ENCODE assay signal across 1 cellular context in the genomic region with DNA sequence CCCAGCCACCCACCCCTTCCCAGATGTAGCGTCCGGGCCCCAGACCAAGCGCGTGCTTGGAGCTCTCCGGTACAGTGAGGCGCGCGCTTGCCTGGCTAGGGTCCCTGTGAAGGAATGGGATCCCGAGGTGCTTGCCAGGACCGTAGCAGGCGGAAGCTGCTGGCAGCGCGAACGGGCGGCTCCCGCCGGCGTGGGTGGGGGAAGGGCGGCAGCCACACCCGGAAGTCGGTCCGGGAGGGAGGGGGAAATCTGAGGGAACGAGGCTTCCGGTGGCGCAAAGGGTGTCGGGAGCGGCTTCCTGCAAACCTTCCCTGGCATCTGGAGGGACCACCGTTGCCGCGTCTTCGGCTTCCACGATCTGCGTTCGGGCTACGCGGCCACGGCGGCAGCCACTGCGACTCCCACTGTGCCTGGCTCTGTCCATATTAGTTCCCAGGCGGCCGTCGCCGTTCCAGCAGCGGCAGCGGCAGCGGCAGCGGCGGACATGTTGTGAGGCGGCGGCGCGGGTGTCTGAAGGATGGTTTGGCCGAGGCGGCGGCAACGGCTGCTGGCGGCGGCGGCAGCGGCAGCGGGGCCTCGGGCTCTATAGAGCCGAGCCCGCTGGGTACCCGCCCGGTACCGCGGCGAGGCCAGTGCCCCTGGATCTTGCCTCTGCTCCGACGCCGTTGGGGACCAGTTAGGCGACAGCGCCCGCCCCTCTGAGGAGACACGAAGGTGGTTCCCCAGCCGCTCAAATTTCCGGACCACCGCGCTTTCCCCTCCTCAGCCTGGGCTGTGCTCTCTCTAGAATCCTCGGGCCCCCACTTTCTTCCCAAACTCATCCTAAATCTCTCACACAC.
TF ChIP-seq lines count a peak whose summit lies in the region.

A gene (plus strand): TSS at position 275 of the 839 bp plus-strand sequence. CDS start 739 bp downstream, outside the sequence.

TF ChIP-seq in K562, 482 proteins besides CTCF, POLR2A, EP300 and RAD21 (continued from another document and continues in another):
- TF ChIP-seq, protein P1, sequence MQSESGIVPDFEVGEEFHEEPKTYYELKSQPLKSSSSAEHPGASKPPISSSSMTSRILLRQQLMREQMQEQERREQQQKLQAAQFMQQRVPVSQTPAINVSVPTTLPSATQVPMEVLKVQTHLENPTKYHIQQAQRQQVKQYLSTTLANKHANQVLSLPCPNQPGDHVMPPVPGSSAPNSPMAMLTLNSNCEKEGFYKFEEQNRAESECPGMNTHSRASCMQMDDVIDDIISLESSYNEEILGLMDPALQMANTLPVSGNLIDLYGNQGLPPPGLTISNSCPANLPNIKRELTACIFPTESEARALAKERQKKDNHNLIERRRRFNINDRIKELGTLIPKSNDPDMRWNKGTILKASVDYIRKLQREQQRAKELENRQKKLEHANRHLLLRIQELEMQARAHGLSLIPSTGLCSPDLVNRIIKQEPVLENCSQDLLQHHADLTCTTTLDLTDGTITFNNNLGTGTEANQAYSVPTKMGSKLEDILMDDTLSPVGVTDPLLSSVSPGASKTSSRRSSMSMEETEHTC (IDR thresholded peaks at IDR 0.05) = no peak; the same call in 1 of the 2 replicates
- TF ChIP-seq CHD2 (IDR thresholded peaks at IDR 0.05; ENCODE audit: low read depth, low read length) (peak; percentile 74), NFE2L1 (tag; IDR thresholded peaks at IDR 0.05; ENCODE audit: borderline replicate concordance, low read depth) (no peak), PRMT5 (CRISPR knock-in tag; IDR thresholded peaks at IDR 0.05) (no peak), MBD2 (IDR thresholded peaks at IDR 0.05; ENCODE audit: borderline replicate concordance, low read depth) (peak; percentile 60), MAFG (tag; conservative IDR thresholded peaks at IDR 0.05) (no peak), MTA1 (IDR thresholded peaks at IDR 0.05; ENCODE audit: borderline replicate concordance) (no peak), TSC22D4 (tag; IDR thresholded peaks at IDR 0.05) (no peak), DMBX1 (CRISPR knock-in tag; IDR thresholded peaks at IDR 0.05; ENCODE audit: borderline replicate concordance) (peak; percentile 22; the same call in 1 of the 2 replicates), WHSC1 (IDR thresholded peaks at IDR 0.05; ENCODE audit: low read length) (no peak), FOXJ2 (tag; IDR thresholded peaks at IDR 0.05) (no peak; the same call in 1 of the 2 replicates), RBM22 (IDR thresholded peaks at IDR 0.05; ENCODE audit: low read depth, low read length, poor library complexity, severe bottlenecking) (peak; percentile 72), ELF1 (tag; IDR thresholded peaks at IDR 0.05) (peak; percentile 98), SREBF1 (IDR thresholded peaks at IDR 0.05; ENCODE audit: borderline replicate concordance, low read depth, low read length) (no peak), HNRNPUL1 (IDR thresholded peaks at IDR 0.05; ENCODE audit: low read length) (no peak), PHB (CRISPR knock-in tag; IDR thresholded peaks at IDR 0.05) (no peak), RCOR1 (IDR thresholded peaks at IDR 0.05; ENCODE audit: borderline replicate concordance in 1 of 2, low read depth in 2 of 2, low read length in 2 of 2) (peak in 1 of 2 experiments; percentile 29; a peak in 1 of 4 replicates), ATF7 (IDR thresholded peaks at IDR 0.05) (peak; percentile 62), SNRNP70 (optimal IDR thresholded peaks at IDR 0.05; ENCODE audit: low read depth, low read length) (no peak), LCOR (CRISPR knock-in tag; IDR thresholded peaks at IDR 0.05) (peak; percentile 34; the same call in 1 of the 2 replicates), ZSCAN32 (CRISPR knock-in tag; IDR thresholded peaks at IDR 0.05) (no peak), MEF2D (tag; conservative IDR thresholded peaks at IDR 0.05; ENCODE audit: low read depth) (no peak), MEIS2 (IDR thresholded peaks at IDR 0.05; ENCODE audit: partially characterized antibody) (no peak)
- TF ChIP-seq, protein P2, sequence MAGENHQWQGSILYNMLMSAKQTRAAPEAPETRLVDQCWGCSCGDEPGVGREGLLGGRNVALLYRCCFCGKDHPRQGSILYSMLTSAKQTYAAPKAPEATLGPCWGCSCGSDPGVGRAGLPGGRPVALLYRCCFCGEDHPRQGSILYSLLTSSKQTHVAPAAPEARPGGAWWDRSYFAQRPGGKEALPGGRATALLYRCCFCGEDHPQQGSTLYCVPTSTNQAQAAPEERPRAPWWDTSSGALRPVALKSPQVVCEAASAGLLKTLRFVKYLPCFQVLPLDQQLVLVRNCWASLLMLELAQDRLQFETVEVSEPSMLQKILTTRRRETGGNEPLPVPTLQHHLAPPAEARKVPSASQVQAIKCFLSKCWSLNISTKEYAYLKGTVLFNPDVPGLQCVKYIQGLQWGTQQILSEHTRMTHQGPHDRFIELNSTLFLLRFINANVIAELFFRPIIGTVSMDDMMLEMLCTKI (IDR thresholded peaks at IDR 0.05; ENCODE audit: partially characterized antibody) = no peak
- TF ChIP-seq, protein P3, sequence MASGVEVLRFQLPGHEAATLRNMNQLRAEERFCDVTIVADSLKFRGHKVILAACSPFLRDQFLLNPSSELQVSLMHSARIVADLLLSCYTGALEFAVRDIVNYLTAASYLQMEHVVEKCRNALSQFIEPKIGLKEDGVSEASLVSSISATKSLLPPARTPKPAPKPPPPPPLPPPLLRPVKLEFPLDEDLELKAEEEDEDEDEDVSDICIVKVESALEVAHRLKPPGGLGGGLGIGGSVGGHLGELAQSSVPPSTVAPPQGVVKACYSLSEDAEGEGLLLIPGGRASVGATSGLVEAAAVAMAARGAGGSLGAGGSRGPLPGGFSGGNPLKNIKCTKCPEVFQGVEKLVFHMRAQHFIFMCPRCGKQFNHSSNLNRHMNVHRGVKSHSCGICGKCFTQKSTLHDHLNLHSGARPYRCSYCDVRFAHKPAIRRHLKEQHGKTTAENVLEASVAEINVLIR (CRISPR knock-in tag; IDR thresholded peaks at IDR 0.05) = no peak
- TF ChIP-seq, protein P4, sequence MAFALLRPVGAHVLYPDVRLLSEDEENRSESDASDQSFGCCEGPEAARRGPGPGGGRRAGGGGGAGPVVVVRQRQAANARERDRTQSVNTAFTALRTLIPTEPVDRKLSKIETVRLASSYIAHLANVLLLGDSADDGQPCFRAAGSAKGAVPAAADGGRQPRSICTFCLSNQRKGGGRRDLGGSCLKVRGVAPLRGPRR (CRISPR knock-in tag; IDR thresholded peaks at IDR 0.05) = no peak
- TF ChIP-seq, protein P5, sequence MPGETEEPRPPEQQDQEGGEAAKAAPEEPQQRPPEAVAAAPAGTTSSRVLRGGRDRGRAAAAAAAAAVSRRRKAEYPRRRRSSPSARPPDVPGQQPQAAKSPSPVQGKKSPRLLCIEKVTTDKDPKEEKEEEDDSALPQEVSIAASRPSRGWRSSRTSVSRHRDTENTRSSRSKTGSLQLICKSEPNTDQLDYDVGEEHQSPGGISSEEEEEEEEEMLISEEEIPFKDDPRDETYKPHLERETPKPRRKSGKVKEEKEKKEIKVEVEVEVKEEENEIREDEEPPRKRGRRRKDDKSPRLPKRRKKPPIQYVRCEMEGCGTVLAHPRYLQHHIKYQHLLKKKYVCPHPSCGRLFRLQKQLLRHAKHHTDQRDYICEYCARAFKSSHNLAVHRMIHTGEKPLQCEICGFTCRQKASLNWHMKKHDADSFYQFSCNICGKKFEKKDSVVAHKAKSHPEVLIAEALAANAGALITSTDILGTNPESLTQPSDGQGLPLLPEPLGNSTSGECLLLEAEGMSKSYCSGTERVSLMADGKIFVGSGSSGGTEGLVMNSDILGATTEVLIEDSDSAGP (CRISPR knock-in tag; IDR thresholded peaks at IDR 0.05) = peak; percentile 68; the same call in 1 of the 2 replicates
- TF ChIP-seq, protein P6, sequence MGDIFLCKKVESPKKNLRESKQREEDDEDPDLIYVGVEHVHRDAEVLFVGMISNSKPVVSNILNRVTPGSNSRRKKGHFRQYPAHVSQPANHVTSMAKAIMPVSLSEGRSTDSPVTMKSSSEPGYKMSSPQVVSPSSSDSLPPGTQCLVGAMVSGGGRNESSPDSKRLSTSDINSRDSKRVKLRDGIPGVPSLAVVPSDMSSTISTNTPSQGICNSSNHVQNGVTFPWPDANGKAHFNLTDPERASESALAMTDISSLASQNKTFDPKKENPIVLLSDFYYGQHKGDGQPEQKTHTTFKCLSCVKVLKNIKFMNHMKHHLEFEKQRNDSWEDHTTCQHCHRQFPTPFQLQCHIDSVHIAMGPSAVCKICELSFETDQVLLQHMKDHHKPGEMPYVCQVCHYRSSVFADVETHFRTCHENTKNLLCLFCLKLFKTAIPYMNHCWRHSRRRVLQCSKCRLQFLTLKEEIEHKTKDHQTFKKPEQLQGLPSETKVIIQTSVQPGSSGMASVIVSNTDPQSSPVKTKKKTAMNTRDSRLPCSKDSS (IDR thresholded peaks at IDR 0.05; ENCODE audit: low read depth, partially characterized antibody) = no peak
- TF ChIP-seq, protein P7, sequence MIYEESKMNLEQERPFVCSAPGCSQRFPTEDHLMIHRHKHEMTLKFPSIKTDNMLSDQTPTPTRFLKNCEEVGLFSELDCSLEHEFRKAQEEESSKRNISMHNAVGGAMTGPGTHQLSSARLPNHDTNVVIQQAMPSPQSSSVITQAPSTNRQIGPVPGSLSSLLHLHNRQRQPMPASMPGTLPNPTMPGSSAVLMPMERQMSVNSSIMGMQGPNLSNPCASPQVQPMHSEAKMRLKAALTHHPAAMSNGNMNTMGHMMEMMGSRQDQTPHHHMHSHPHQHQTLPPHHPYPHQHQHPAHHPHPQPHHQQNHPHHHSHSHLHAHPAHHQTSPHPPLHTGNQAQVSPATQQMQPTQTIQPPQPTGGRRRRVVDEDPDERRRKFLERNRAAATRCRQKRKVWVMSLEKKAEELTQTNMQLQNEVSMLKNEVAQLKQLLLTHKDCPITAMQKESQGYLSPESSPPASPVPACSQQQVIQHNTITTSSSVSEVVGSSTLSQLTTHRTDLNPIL (CRISPR knock-in tag; IDR thresholded peaks at IDR 0.05) = no peak
- TF ChIP-seq, protein P8, sequence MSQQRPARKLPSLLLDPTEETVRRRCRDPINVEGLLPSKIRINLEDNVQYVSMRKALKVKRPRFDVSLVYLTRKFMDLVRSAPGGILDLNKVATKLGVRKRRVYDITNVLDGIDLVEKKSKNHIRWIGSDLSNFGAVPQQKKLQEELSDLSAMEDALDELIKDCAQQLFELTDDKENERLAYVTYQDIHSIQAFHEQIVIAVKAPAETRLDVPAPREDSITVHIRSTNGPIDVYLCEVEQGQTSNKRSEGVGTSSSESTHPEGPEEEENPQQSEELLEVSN (IDR thresholded peaks at IDR 0.05; ENCODE audit: borderline replicate concordance in 1 of 2, extremely low read depth in 1 of 2, insufficient read depth in 1 of 2, insufficient read length in 1 of 2, low read depth in 1 of 2, low read length in 1 of 2, poor library complexity in 1 of 2, severe bottlenecking in 1 of 2) = peak; percentile 80 to 86
- TF ChIP-seq, protein P9, sequence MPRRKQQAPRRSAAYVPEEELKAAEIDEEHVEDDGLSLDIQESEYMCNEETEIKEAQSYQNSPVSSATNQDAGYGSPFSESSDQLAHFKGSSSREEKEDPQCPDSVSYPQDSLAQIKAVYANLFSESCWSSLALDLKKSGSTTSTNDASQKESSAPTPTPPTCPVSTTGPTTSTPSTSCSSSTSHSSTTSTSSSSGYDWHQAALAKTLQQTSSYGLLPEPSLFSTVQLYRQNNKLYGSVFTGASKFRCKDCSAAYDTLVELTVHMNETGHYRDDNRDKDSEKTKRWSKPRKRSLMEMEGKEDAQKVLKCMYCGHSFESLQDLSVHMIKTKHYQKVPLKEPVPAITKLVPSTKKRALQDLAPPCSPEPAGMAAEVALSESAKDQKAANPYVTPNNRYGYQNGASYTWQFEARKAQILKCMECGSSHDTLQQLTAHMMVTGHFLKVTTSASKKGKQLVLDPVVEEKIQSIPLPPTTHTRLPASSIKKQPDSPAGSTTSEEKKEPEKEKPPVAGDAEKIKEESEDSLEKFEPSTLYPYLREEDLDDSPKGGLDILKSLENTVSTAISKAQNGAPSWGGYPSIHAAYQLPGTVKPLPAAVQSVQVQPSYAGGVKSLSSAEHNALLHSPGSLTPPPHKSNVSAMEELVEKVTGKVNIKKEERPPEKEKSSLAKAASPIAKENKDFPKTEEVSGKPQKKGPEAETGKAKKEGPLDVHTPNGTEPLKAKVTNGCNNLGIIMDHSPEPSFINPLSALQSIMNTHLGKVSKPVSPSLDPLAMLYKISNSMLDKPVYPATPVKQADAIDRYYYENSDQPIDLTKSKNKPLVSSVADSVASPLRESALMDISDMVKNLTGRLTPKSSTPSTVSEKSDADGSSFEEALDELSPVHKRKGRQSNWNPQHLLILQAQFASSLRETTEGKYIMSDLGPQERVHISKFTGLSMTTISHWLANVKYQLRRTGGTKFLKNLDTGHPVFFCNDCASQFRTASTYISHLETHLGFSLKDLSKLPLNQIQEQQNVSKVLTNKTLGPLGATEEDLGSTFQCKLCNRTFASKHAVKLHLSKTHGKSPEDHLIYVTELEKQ (CRISPR knock-in tag; IDR thresholded peaks at IDR 0.05) = no peak
- TF ChIP-seq, protein P10, sequence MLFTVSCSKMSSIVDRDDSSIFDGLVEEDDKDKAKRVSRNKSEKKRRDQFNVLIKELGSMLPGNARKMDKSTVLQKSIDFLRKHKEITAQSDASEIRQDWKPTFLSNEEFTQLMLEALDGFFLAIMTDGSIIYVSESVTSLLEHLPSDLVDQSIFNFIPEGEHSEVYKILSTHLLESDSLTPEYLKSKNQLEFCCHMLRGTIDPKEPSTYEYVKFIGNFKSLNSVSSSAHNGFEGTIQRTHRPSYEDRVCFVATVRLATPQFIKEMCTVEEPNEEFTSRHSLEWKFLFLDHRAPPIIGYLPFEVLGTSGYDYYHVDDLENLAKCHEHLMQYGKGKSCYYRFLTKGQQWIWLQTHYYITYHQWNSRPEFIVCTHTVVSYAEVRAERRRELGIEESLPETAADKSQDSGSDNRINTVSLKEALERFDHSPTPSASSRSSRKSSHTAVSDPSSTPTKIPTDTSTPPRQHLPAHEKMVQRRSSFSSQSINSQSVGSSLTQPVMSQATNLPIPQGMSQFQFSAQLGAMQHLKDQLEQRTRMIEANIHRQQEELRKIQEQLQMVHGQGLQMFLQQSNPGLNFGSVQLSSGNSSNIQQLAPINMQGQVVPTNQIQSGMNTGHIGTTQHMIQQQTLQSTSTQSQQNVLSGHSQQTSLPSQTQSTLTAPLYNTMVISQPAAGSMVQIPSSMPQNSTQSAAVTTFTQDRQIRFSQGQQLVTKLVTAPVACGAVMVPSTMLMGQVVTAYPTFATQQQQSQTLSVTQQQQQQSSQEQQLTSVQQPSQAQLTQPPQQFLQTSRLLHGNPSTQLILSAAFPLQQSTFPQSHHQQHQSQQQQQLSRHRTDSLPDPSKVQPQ (CRISPR knock-in tag; IDR thresholded peaks at IDR 0.05; ENCODE audit: borderline replicate concordance) = no peak
- TF ChIP-seq, protein P11, sequence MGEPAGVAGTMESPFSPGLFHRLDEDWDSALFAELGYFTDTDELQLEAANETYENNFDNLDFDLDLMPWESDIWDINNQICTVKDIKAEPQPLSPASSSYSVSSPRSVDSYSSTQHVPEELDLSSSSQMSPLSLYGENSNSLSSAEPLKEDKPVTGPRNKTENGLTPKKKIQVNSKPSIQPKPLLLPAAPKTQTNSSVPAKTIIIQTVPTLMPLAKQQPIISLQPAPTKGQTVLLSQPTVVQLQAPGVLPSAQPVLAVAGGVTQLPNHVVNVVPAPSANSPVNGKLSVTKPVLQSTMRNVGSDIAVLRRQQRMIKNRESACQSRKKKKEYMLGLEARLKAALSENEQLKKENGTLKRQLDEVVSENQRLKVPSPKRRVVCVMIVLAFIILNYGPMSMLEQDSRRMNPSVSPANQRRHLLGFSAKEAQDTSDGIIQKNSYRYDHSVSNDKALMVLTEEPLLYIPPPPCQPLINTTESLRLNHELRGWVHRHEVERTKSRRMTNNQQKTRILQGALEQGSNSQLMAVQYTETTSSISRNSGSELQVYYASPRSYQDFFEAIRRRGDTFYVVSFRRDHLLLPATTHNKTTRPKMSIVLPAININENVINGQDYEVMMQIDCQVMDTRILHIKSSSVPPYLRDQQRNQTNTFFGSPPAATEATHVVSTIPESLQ (CRISPR knock-in tag; IDR thresholded peaks at IDR 0.05) = no peak
